ENCODE assay signal across 35 cellular contexts in the genomic region with DNA sequence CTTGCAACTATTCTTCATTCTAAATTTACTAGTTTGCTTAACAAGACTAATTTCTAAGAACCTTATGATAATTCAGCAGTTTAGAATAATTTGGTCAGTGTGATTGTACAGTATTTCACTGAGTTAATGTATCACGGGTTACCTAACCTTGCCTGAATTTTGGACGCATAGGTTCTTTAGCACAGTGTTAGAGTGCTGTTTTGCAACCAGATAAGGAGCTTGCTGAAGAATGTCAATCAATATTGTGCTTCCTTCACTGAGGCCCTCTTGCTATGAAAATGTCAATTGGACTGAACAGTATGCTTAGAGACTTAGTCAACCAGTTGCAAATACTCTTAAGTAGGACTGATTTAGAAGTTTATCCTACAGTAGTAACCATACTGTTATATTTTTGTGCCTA.
"Had no signal": no experiment of that assay in that cellular context is flagged by ENCODE, and none has a peak within 500 bp of the region (broad histone marks: within the 10 kb centered on the region; RNA-seq: fewer than 3 reads in every experiment).

No MANE protein-coding gene starts in this region.

- H3K4me3 ChIP-seq: MG63 had no signal

- H3K27me3 ChIP-seq: MG63 had no signal

- DNase-seq: Kasumi-1, MG63, MM.1S, MV-4-11, NCI-H1048, NCI-H1092, NCI-H1092 treated with DMSO at 0.1 percent for 48 hours, NCI-H1105, NCI-H1105 treated with DMSO at 0.1 percent for 48 hours, NCI-H1417, NCI-H1417 treated with DMSO at 0.1 percent for 48 hours, NCI-H1436, NCI-H1436 treated with DMSO at 0.1 percent for 48 hours, NCI-H146, NCI-H1694, NCI-H1694 treated with DMSO at 0.1 percent for 48 hours, NCI-H187, NCI-H187 treated with DMSO at 0.1 percent for 48 hours, NCI-H1930, NCI-H2029, NCI-H2029 treated with DMSO at 0.1 percent for 48 hours, NCI-H2081, NCI-H2081 treated with DMSO at 0.1 percent for 48 hours, NCI-H2107, NCI-H2171, NCI-H2171 treated with DMSO at 0.1 percent for 48 hours, NCI-H2227 treated with DMSO at 0.1 percent for 48 hours, NCI-H226, NCI-H345, NCI-H446, NCI-H446 treated with DMSO at 0.1 percent for 48 hours, NCI-H510A, NCI-H510A treated with DMSO at 0.1 percent for 48 hours, NCI-H524, NCI-H524 treated with DMSO at 0.1 percent for 48 hours had no signal
